9 cellular contexts compared by ENCODE assay signal in genomic region chr22:25419247-25420113, GRCh38.
DNase-seq lines count a peak whose midpoint lies in the region; ATAC-seq and TF ChIP-seq lines count a peak whose summit lies in the region.
"Had no signal": no experiment of that assay in that cellular context is flagged by ENCODE, and none has a peak within 500 bp of the region (broad histone marks: within the 10 kb centered on the region; RNA-seq: fewer than 3 reads in every experiment).

No MANE protein-coding gene starts in this region.

- DNase-seq in CD4-positive, CD25-positive, alpha-beta regulatory T cell = peak in 1 of 3 donors; percentile 37
- DNase-seq in NCI-H1436 (lab: John Stamatoyannopoulos, UW) (peak; percentile 48), brain microvascular endothelial cell (peak; percentile 38), HCEC 1CT (no peak), DMS79 treated with DMSO at 0.1 percent for 48 hours (lab: John Stamatoyannopoulos, UW) (no peak), omental fat pad (ENCODE audit: low spot score) (no peak)

- peaks cover 30% of the 10 kb centered on the region for H3K27me3 ChIP-seq in CD4-positive, CD25-positive, alpha-beta regulatory T cell (ENCODE audit: control insufficient read depth, insufficient read depth, low read length)
- H3K27me3 ChIP-seq in brain microvascular endothelial cell (replicated peaks) (peaks cover 65% of the 10 kb centered on the region), muscle layer of duodenum (ENCODE audit: low read depth, low read length) (peaks cover 20% of the 10 kb centered on the region)

- peaks cover 74% of the 10 kb centered on the region for H3K27me3 Mint-ChIP-seq in CD4-positive, CD25-positive, alpha-beta regulatory T cell

- H3K27ac Mint-ChIP-seq in CD4-positive, CD25-positive, alpha-beta regulatory T cell = peak overlapping the region in 1 of 3 donors; percentile 12

- no peak overlapping the region for H3K4me3 ChIP-seq in CD4-positive, CD25-positive, alpha-beta regulatory T cell (ENCODE audit: low read depth, low read length)
- H3K4me3 ChIP-seq in brain microvascular endothelial cell (ENCODE audit: low read depth, low read length) = no peak overlapping the region
- peak overlapping the region; percentile 43 to 45 for H3K4me3 ChIP-seq in muscle layer of duodenum (ENCODE audit: low read depth in 1 of 2, low read length in 2 of 2)

- H3K9me3 ChIP-seq in CD4-positive, CD25-positive, alpha-beta regulatory T cell (ENCODE audit: control insufficient read depth in 2 of 2, low read length in 2 of 2) = no peaks in the 10 kb centered on the region
- no peaks in the 10 kb centered on the region for H3K9me3 ChIP-seq in muscle layer of duodenum (ENCODE audit: control insufficient read depth in 1 of 2, low read length in 2 of 2)

- no peaks in the 10 kb centered on the region for H3K36me3 ChIP-seq in CD4-positive, CD25-positive, alpha-beta regulatory T cell (ENCODE audit: control insufficient read depth, insufficient read depth, low read length)
- H3K36me3 ChIP-seq in brain microvascular endothelial cell (replicated peaks) = no peaks in the 10 kb centered on the region
- no peaks in the 10 kb centered on the region for H3K36me3 ChIP-seq in muscle layer of duodenum (ENCODE audit: control insufficient read depth in 1 of 2, insufficient read depth in 2 of 2, low read length in 2 of 2)

- peaks cover 0 to 33% (median 16%) of the 10 kb centered on the region in 4 donors for H3K4me1 Mint-ChIP-seq in CD4-positive, CD25-positive, alpha-beta regulatory T cell

- peaks cover 23% of the 10 kb centered on the region for H3K4me1 ChIP-seq in CD4-positive, CD25-positive, alpha-beta regulatory T cell (ENCODE audit: control insufficient read depth, insufficient read depth, low read length, poor library complexity, severe bottlenecking)
- H3K4me1 ChIP-seq in muscle layer of duodenum (ENCODE audit: control insufficient read depth in 1 of 2, insufficient read depth in 2 of 2, low read length in 2 of 2) = peaks cover 0 to 24% of the 10 kb centered on the region in 2 donors

- H3K27ac ChIP-seq in CD4-positive, CD25-positive, alpha-beta regulatory T cell (ENCODE audit: insufficient read depth, low read length, poor library complexity, severe bottlenecking) = no peak overlapping the region
- H3K27ac ChIP-seq in brain microvascular endothelial cell (no peak overlapping the region), muscle layer of duodenum (ENCODE audit: low read length) (no peak overlapping the region)

- peak in 1 of 2 donors; percentile 37 for ATAC-seq in CD4-positive, CD25-positive, alpha-beta regulatory T cell (ENCODE audit: low read depth in 2 of 2)
- ATAC-seq in omental fat pad (ENCODE audit: low FRiP score) = no peak
- ATAC-seq in GM18498 (IDR thresholded peaks at IDR 0.05; ENCODE audit: unreplicated experiment) = no peak
- ATAC-seq: HCT116 had no signal

- no peak for TF ChIP-seq CTCF in brain microvascular endothelial cell (IDR thresholded peaks at IDR 0.05; ENCODE audit: low read depth, low read length, missing control alignments)
- TF ChIP-seq CTCF in omental fat pad (IDR thresholded peaks at IDR 0.05) = no peak

- peak overlapping the region; percentile 14 to 73 (median 55) for H3K4me3 Mint-ChIP-seq in CD4-positive, CD25-positive, alpha-beta regulatory T cell

- H3K36me3 Mint-ChIP-seq in CD4-positive, CD25-positive, alpha-beta regulatory T cell = no peaks in the 10 kb centered on the region

- in situ Hi-C loops in brain microvascular endothelial cell (cut with HindIII; ENCODE audit: low pct_ligation_motif_present, low sequenced_read_pairs) = no loop called here

- peaks cover 0 to 7% (median 0%) of the 10 kb centered on the region in 7 donors for H3K9me3 Mint-ChIP-seq in CD4-positive, CD25-positive, alpha-beta regulatory T cell

Comparison
In these comparisons a context has a peak if more than half of its experiments do, and no peak if none do; other contexts are left out.
1. DNase-seq: peak in NCI-H1436 (single experiment) and brain microvascular endothelial cell (single experiment); none in HCEC 1CT (single experiment), DMS79 treated with DMSO at 0.1 percent for 48 hours (single experiment) and omental fat pad (single experiment).
2. H3K4me3 ChIP-seq: peak in muscle layer of duodenum (2 of 2); none in CD4-positive, CD25-positive, alpha-beta regulatory T cell (single experiment) and brain microvascular endothelial cell (single experiment).